17 cellular contexts compared by ENCODE assay signal in the genomic region with DNA sequence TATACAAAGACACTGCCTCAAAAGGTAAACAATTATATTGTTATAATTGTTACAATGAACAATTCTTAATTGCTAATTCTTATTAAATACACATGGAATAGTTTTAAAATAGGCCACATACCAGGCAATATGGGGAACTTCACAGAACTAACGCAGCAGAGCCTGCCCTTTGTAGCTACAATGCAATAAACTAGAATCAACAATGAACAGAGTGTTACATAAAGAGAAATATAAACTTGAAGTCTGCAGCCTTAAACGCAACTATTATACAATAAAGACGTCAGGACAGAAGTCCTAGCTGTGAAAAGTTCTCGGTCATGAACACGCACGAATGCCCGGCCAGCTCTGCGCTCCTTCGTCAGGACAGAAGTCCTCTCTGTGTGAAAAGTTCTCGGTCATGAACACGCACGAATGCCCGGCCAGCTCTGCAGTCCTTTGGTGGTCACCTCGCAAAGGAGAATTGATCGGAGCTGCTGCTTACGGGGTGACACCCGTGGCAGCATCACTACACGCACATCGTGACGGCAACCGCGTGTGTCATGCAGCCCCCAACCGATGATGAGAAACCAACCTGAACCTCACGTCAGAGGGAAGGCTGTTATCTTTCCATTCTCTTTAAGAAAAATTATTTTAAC. TPM values are rescaled to one million over a fixed set of nuclear protein-coding genes. Genes with fewer than 3 reads are reported as not detected.
"Had no signal": no experiment of that assay in that cellular context is flagged by ENCODE, and none has a peak within 500 bp of the region (broad histone marks: within the 10 kb centered on the region; RNA-seq: fewer than 3 reads in every experiment).

No MANE protein-coding gene starts in this region.

RNA-seq across cellular contexts. Expression of gene OBP2B, which starts 23.0 kb away (rescaled TPM):
- total RNA-seq: naive thymus-derived CD4-positive, alpha-beta T cell; natural killer cell; occipital lobe; osteoblast; pancreas; progenitor cell of endocrine pancreas; psoas muscle; renal cortical epithelial cell; right cardiac atrium; right lobe of liver; smooth muscle cell; stomach; subcutaneous adipose tissue; temporal lobe; upper lobe of right lung; vagina had no signal
- polyA plus RNA-seq: naive thymus-derived CD4-positive, alpha-beta T cell; neural cell; pancreas; psoas muscle; right cardiac atrium; smooth muscle cell; stomach had no signal

RNA-seq across cellular contexts. Expression of gene ABO, which starts 43.0 kb away (rescaled TPM):
- total RNA-seq: osteoblast, temporal lobe had no signal
- polyA plus RNA-seq: naive thymus-derived CD4-positive, alpha-beta T cell; neural cell had no signal
